ENCODE assay signal across 8 cellular contexts in genomic region chr1:207959141-207959825, GRCh38. TPM values are rescaled to one million over a fixed set of nuclear protein-coding genes. Genes with fewer than 3 reads are reported as not detected.
DNase-seq lines count a peak whose midpoint lies in the region; ATAC-seq and TF ChIP-seq lines count a peak whose summit lies in the region.

No MANE protein-coding gene starts in this region.

- H3K27ac ChIP-seq in hepatocyte = no peak overlapping the region
- H3K27ac ChIP-seq in psoas muscle = peak overlapping the region; percentile 94

- H3K4me1 Mint-ChIP-seq in immature natural killer cell = peaks cover 9 to 10% of the 10 kb centered on the region in 2 donors

- TF ChIP-seq CTCF in HFF-Myc (IDR thresholded peaks at IDR 0.05; ENCODE audit: low read depth, low read length, missing control alignments) (no peak), astrocyte of the cerebellum (IDR thresholded peaks at IDR 0.05; ENCODE audit: low read depth, low read length, missing control alignments) (no peak), hepatocyte (IDR thresholded peaks at IDR 0.05; ENCODE audit: poor library complexity) (no peak), psoas muscle (IDR thresholded peaks at IDR 0.05) (no peak)

- H3K27ac Mint-ChIP-seq in immature natural killer cell = no peak overlapping the region

- H3K4me1 ChIP-seq in hepatocyte (ENCODE audit: insufficient read depth) = peaks cover 12% of the 10 kb centered on the region
- peaks cover 39% of the 10 kb centered on the region for H3K4me1 ChIP-seq in psoas muscle

- peaks cover 5 to 37% (median 22%) of the 10 kb centered on the region in 3 donors for H3K27me3 Mint-ChIP-seq in immature natural killer cell (ENCODE audit: low read depth in 3 of 3)

- H4K20me1 ChIP-seq in hepatocyte (ENCODE audit: insufficient read depth, poor library complexity, severe bottlenecking) = no peaks in the 10 kb centered on the region

- H3K79me2 ChIP-seq in hepatocyte = no peaks in the 10 kb centered on the region

- ATAC-seq in psoas muscle (peak; percentile 67 to 78 (median 74)), HG02981 (IDR thresholded peaks at IDR 0.05; ENCODE audit: unreplicated experiment) (no peak)

- in situ Hi-C loops in astrocyte of the cerebellum (cut with HindIII; ENCODE audit: low sequenced_read_pairs) = no loop called here

- peak overlapping the region; percentile 82 for H2AFZ ChIP-seq in hepatocyte

- H3K9me2 ChIP-seq in hepatocyte (replicated peaks; ENCODE audit: insufficient read depth) = no peaks in the 10 kb centered on the region

- WGBS in hepatocyte (ENCODE audit: low lambda C conversion rate, missing lambda C conversion rate) = 4% methylated on average over 59 of the region's 76 CpGs
- WGBS in psoas muscle, 3 donors = 3 to 14% (median 3%) methylated on average over 58 to 76 of the region's 76 CpGs

- H3K9me3 Mint-ChIP-seq in immature natural killer cell = no peaks in the 10 kb centered on the region

- no peaks in the 10 kb centered on the region for H3K36me3 Mint-ChIP-seq in immature natural killer cell

- H3K9me3 ChIP-seq in hepatocyte (ENCODE audit: low read depth) = no peaks in the 10 kb centered on the region
- peaks cover under 1% of the 10 kb centered on the region for H3K9me3 ChIP-seq in psoas muscle

- H3K4me2 ChIP-seq in hepatocyte = peak overlapping the region; percentile 97

- peak overlapping the region; percentile 2; the same call in 1 of the 2 replicates for H3K4me3 ChIP-seq in HFF-Myc (replicated peaks; ENCODE audit: low read depth, low read length)
- peak overlapping the region; percentile 41 for H3K4me3 ChIP-seq in astrocyte of the cerebellum (ENCODE audit: low read depth, low read length)
- H3K4me3 ChIP-seq in hepatocyte = peak overlapping the region; percentile 34
- peak overlapping the region; percentile 73 for H3K4me3 ChIP-seq in psoas muscle

- no peaks in the 10 kb centered on the region for H3K36me3 ChIP-seq in hepatocyte (replicated peaks; ENCODE audit: insufficient read depth, low read depth)
- no peaks in the 10 kb centered on the region for H3K36me3 ChIP-seq in psoas muscle (ENCODE audit: insufficient read depth in 1 of 2, low read depth in 1 of 2)

- H3K27me3 ChIP-seq in hepatocyte (peaks cover 55% of the 10 kb centered on the region), psoas muscle (ENCODE audit: insufficient read depth in 3 of 3, low read length in 2 of 3) (no peaks in the 10 kb centered on the region)

- H3K4me3 Mint-ChIP-seq in immature natural killer cell = peak overlapping the region in 2 of 5 donors; percentile 32 to 39

- intact Hi-C loops in psoas muscle (cut with DNase I) = no loop called here

- DNase-seq in HFF-Myc (ENCODE audit: extremely low read depth, low read depth) (no peak), astrocyte of the cerebellum (ENCODE audit: low read depth) (no peak), hepatocyte (ENCODE audit: low spot score) (peak; percentile 62), psoas muscle (peak; percentile 92 to 95), immature natural killer cell (no peak), NCI-H345 (lab: John Stamatoyannopoulos, UW) (no peak)
- no peak for DNase-seq in effector CD8-positive, alpha-beta T cell (lab: John Stamatoyannopoulos, UW)

RNA-seq across cellular contexts. Expression of gene CD34, which starts 48.4 kb away (rescaled TPM):
- total RNA-seq in hepatocyte (0.90 and 2.4 TPM in 2 replicates), psoas muscle (10 to 100 TPM; 15.7 to 61.1 (median 20.9) TPM)
- polyA plus RNA-seq in hepatocyte (1.3 and 2.4 TPM in 2 replicates), psoas muscle (10 to 100 TPM; 14.4 to 25.0 (median 21.1) TPM), immature natural killer cell (not detected)

Comparison
In these comparisons a context has a peak if more than half of its experiments do, and no peak if none do; other contexts are left out.
1. DNase-seq: peak in hepatocyte (single experiment) and psoas muscle (2 of 2); none in HFF-Myc (single experiment), astrocyte of the cerebellum (single experiment), immature natural killer cell (0 of 3), effector CD8-positive, alpha-beta T cell (single experiment) and NCI-H345 (single experiment).
2. H3K4me3 ChIP-seq: peak in every context shown above with its lines; median percentile 73 in psoas muscle; 41 in astrocyte of the cerebellum; 34 in hepatocyte; 2 in HFF-Myc.